2 cellular contexts compared by ENCODE assay signal in genomic region chr19:5936308-5936980, GRCh38.
TF ChIP-seq lines count a peak whose summit lies in the region.

No MANE protein-coding gene starts in this region.

TF ChIP-seq in HCT116, 20 proteins besides CTCF, POLR2A, EP300 and RAD21:
- TF ChIP-seq ZFX (IDR thresholded peaks at IDR 0.05): no peak
- no peak for TF ChIP-seq POLR2AphosphoS5 (IDR thresholded peaks at IDR 0.05; ENCODE audit: low read depth, low read length)
- no peak for TF ChIP-seq EGR1 (IDR thresholded peaks at IDR 0.05; ENCODE audit: low read depth)
- no peak for TF ChIP-seq MAX (IDR thresholded peaks at IDR 0.05)
- no peak for TF ChIP-seq FOSL1 (IDR thresholded peaks at IDR 0.05; ENCODE audit: low read depth)
- TF ChIP-seq TCF7L2 (IDR thresholded peaks at IDR 0.05; ENCODE audit: borderline replicate concordance, extremely low read depth, insufficient read depth, insufficient read length): no peak
- no peak for TF ChIP-seq ZNF274 (IDR thresholded peaks at IDR 0.05; ENCODE audit: low read depth, low read length)
- no peak for TF ChIP-seq ZBTB33 (IDR thresholded peaks at IDR 0.05; ENCODE audit: extremely low read depth, insufficient replicate concordance, low read length)
- no peak for TF ChIP-seq EZH2 (IDR thresholded peaks at IDR 0.05)
- TF ChIP-seq ELF1 (IDR thresholded peaks at IDR 0.05; ENCODE audit: borderline replicate concordance, low read depth): no peak
- TF ChIP-seq REST (IDR thresholded peaks at IDR 0.05; ENCODE audit: low read depth): no peak
- no peak for TF ChIP-seq SRF (IDR thresholded peaks at IDR 0.05; ENCODE audit: low read depth)
- TF ChIP-seq SP1 (IDR thresholded peaks at IDR 0.05; ENCODE audit: low read depth): no peak
- no peak for TF ChIP-seq YY1 (IDR thresholded peaks at IDR 0.05; ENCODE audit: extremely low read depth, insufficient replicate concordance, low read depth, low read length)
- TF ChIP-seq EZH2phosphoT487 (IDR thresholded peaks at IDR 0.05; ENCODE audit: borderline replicate concordance): no peak
- no peak for TF ChIP-seq JUND (IDR thresholded peaks at IDR 0.05)
- TF ChIP-seq CEBPB (IDR thresholded peaks at IDR 0.05; ENCODE audit: low read depth): no peak
- no peak for TF ChIP-seq CBX3 (IDR thresholded peaks at IDR 0.05; ENCODE audit: low read depth)

TF ChIP-seq in H1, 55 proteins besides CTCF, POLR2A, EP300 and RAD21:
- TF ChIP-seq CHD7 (IDR thresholded peaks at IDR 0.05; ENCODE audit: insufficient replicate concordance, low read length) (no peak), TCF12 (IDR thresholded peaks at IDR 0.05; ENCODE audit: low read depth, low read length) (no peak), RFX5 (IDR thresholded peaks at IDR 0.05; ENCODE audit: borderline replicate concordance, low read depth, low read length) (no peak), MAFK (IDR thresholded peaks at IDR 0.05; ENCODE audit: low read depth, low read length) (no peak), E2F6 (IDR thresholded peaks at IDR 0.05) (no peak), CHD2 (IDR thresholded peaks at IDR 0.05; ENCODE audit: low read length) (no peak), KDM5A (IDR thresholded peaks at IDR 0.05; ENCODE audit: low read length) (no peak), ASH2L (IDR thresholded peaks at IDR 0.05; ENCODE audit: low read length) (no peak), SIX5 (IDR thresholded peaks at IDR 0.05; ENCODE audit: low read depth, low read length) (no peak), HDAC2 (IDR thresholded peaks at IDR 0.05; ENCODE audit: borderline replicate concordance in 1 of 2, low read depth in 2 of 2, low read length in 2 of 2) (no peak), CEBPB (IDR thresholded peaks at IDR 0.05; ENCODE audit: low read depth, low read length) (no peak), TEAD4 (IDR thresholded peaks at IDR 0.05; ENCODE audit: low read depth, low read length) (no peak), TAF7 (optimal IDR thresholded peaks at IDR 0.05; ENCODE audit: borderline replicate concordance, low read depth, low read length) (no peak), POU5F1 (IDR thresholded peaks at IDR 0.05; ENCODE audit: low read depth, low read length) (no peak), USF2 (IDR thresholded peaks at IDR 0.05; ENCODE audit: low read length) (no peak), MAX (IDR thresholded peaks at IDR 0.05) (no peak), TBP (IDR thresholded peaks at IDR 0.05; ENCODE audit: low read depth, low read length) (no peak), JUN (IDR thresholded peaks at IDR 0.05; ENCODE audit: low read depth, low read length) (no peak), CBX8 (IDR thresholded peaks at IDR 0.05; ENCODE audit: borderline replicate concordance, low read depth, low read length) (no peak)
